In genomic region chr17:44779211-44780025, GRCh38 we compare ENCODE assay signal across 8 cellular contexts. TPM values are rescaled to one million over a fixed set of nuclear protein-coding genes. Genes with fewer than 3 reads are reported as not detected.
DNase-seq lines count a peak whose midpoint lies in the region; ATAC-seq and TF ChIP-seq lines count a peak whose summit lies in the region.

No MANE protein-coding gene starts in this region.

- H3K27me3 ChIP-seq in GM06990 (replicated peaks; ENCODE audit: control insufficient read depth, insufficient read depth, low read length) = no peaks in the 10 kb centered on the region; the same call in 1 of the 2 replicates
- H3K27me3 ChIP-seq in right atrium auricular region = no peaks in the 10 kb centered on the region
- peaks cover 5% of the 10 kb centered on the region for H3K27me3 ChIP-seq in upper lobe of right lung

- intact Hi-C loops in upper lobe of right lung (cut with DNase I) = loop anchor here (5.0 kb wide), 1 partner anchor 88 kb away; no protein-coding TSS in a partner anchor

- ATAC-seq in upper lobe of right lung (peak; percentile 53), HG03432 (IDR thresholded peaks at IDR 0.05; ENCODE audit: unreplicated experiment) (no peak)

- TF ChIP-seq CTCF in GM06990 (IDR thresholded peaks at IDR 0.05; ENCODE audit: insufficient read depth, low read length, poor library complexity, severe bottlenecking) (peak; percentile 83), right atrium auricular region (IDR thresholded peaks at IDR 0.05) (peak; percentile 74 to 94), upper lobe of right lung (IDR thresholded peaks at IDR 0.05) (peak; percentile 88)

- H3K4me3 ChIP-seq in GM06990 (replicated peaks; ENCODE audit: low read depth, low read length) = peak overlapping the region; percentile 62
- H3K4me3 ChIP-seq in right atrium auricular region = peak overlapping the region in 1 of 2 donors; percentile 45
- peak overlapping the region; percentile 35 for H3K4me3 ChIP-seq in upper lobe of right lung

- H3K27ac ChIP-seq in right atrium auricular region (peak overlapping the region; percentile 84 to 85), upper lobe of right lung (no peak overlapping the region)

- peak; percentile 79 for DNase-seq in GM06990 (ENCODE audit: extremely low read depth, insufficient read length)
- DNase-seq in NCI-H1092 (lab: John Stamatoyannopoulos, UW) = peak; percentile 21
- DNase-seq in T-helper 2 cell = peak; percentile 58 to 82 (median 73)
- DNase-seq in amygdala (lab: John Stamatoyannopoulos, UW) = peak in 54 of 56 donors; percentile 16 to 85 (median 60)
- peak; percentile 84 for DNase-seq in right atrium auricular region (ENCODE audit: low spot score)
- DNase-seq in putamen (ENCODE audit: low spot score) = peak; percentile 77
- DNase-seq in upper lobe of right lung = peak; percentile 87

- H3K36me3 ChIP-seq in GM06990 (ENCODE audit: control insufficient read depth, insufficient read depth, low read length) (no peaks in the 10 kb centered on the region), right atrium auricular region (no peaks in the 10 kb centered on the region), upper lobe of right lung (no peaks in the 10 kb centered on the region)

- no peaks in the 10 kb centered on the region for H3K9me3 ChIP-seq in right atrium auricular region
- no peaks in the 10 kb centered on the region for H3K9me3 ChIP-seq in upper lobe of right lung

- H3K4me1 ChIP-seq in right atrium auricular region (peaks cover 0 to 62% of the 10 kb centered on the region in 2 donors), upper lobe of right lung (peaks cover 19% of the 10 kb centered on the region)

RNA-seq across cellular contexts. Expression of gene ADAM11, which starts 20.6 kb away (rescaled TPM):
- total RNA-seq in right atrium auricular region (10 to 100 TPM in 1 of 2 donors, 1 to 10 TPM in 1; 6.8 to 19.9 TPM), upper lobe of right lung (0.43 TPM)

RNA-seq across cellular contexts. Expression of gene GJC1, which starts 50.7 kb away (rescaled TPM):
- total RNA-seq in right atrium auricular region (10 to 100 TPM; 25.8 to 41.8 TPM), upper lobe of right lung (22.8 TPM)

Comparison
In these comparisons a context has a peak if more than half of its experiments do, and no peak if none do; other contexts are left out.
1. DNase-seq: peak in every context shown above with its lines; median percentile 87 in upper lobe of right lung; 84 in right atrium auricular region; 79 in GM06990; 77 in putamen; 73 in T-helper 2 cell; 60 in amygdala; 21 in NCI-H1092.